In the genomic region with DNA sequence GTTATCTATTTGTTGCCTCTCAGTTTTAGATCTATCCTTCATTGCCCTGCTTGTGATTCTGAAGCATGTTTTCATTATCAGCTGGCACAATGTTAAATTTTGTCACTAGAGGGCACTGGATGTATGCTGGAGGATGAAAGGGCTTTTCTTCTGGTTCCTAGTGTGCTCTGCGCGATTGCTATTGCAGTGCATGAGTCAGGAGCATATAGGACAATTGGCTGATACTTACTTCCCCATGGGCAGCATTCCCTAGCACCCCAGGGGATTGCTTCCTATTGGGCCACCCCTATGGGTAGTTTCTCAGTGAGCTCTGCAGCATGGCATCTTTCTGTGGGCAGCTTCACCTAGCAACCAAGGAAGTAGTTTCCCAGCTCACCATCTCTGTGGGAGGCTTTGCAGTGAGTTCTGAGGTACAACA, we compare ENCODE assay signal across 7 cellular contexts.
DNase-seq lines count a peak whose midpoint lies in the region; ATAC-seq lines count a peak whose summit lies in the region.

No MANE protein-coding gene starts in this region.

- ATAC-seq in GM19452 (IDR thresholded peaks at IDR 0.05; ENCODE audit: unreplicated experiment) (peak; percentile 95), HG03280 (IDR thresholded peaks at IDR 0.05; ENCODE audit: unreplicated experiment) (peak; percentile 82)

- peak; percentile 42 for DNase-seq in GM03348 (ENCODE audit: low spot score)
- peak; percentile 0 for DNase-seq in NCI-H446 treated with DMSO at 0.1 percent for 48 hours (lab: John Stamatoyannopoulos, UW)
- peak; percentile 51 for DNase-seq in amniotic stem cell (lab: John Stamatoyannopoulos, UW)
- peak; percentile 51 for DNase-seq in iPS DF 4.7 (ENCODE audit: extremely low read depth, low spot score)
- peak; percentile 29 for DNase-seq in stromal cell of bone marrow (ENCODE audit: low read depth)

Comparison
In these comparisons a context has a peak if more than half of its experiments do, and no peak if none do; other contexts are left out.
1. Peak in every context shown above with its lines: DNase-seq and ATAC-seq.
2. DNase-seq: peak in every context shown above with its lines; median percentile 51 in amniotic stem cell; 51 in iPS DF 4.7; 42 in GM03348; 29 in stromal cell of bone marrow; 0 in NCI-H446 treated with DMSO at 0.1 percent for 48 hours.